In genomic region chr3:180321534-180321933, GRCh38 we compare ENCODE assay signal across 25 cellular contexts.
"Had no signal": no experiment of that assay in that cellular context is flagged by ENCODE, and none has a peak within 500 bp of the region (broad histone marks: within the 10 kb centered on the region; RNA-seq: fewer than 3 reads in every experiment).

No MANE protein-coding gene starts in this region.

- H3K4me1 ChIP-seq: psoas muscle, right lobe of liver, sigmoid colon, stomach, thyroid gland, tibial nerve, upper lobe of left lung, vagina had no signal

- H3K9me3 ChIP-seq: neutrophil, ovary, psoas muscle, right lobe of liver, sigmoid colon, stomach, thoracic aorta, thyroid gland, tibial nerve, upper lobe of left lung, vagina had no signal

- ATAC-seq: naive thymus-derived CD8-positive, alpha-beta T cell; natural killer cell treated with Interleukin-12 subunit alpha and Interleukin-12 subunit beta and Interleukin-15 and Interleukin-18, amount 100 ng/mL, for 72 hours; psoas muscle; right cardiac atrium; right lobe of liver; stimulated activated effector memory CD8-positive, alpha-beta T cell treated with anti-CD3 and anti-CD28 coated beads, Interleukin-12 subunit alpha, Interleukin-12 subunit beta, amount 100 ng/mL, for 72 hours; stimulated activated naive B cell treated with anti-CD40 and anti-IgM and Interleukin-4, amounts not matched to agents 10 μg/mL and 1 μg/mL and 100 μg/mL, for 72 hours had no signal

- DNase-seq: naive thymus-derived CD8-positive, alpha-beta T cell; nephron progenitor cell; nucleus accumbens; ovary; posterior cingulate gyrus; psoas muscle; right cardiac atrium; right lobe of liver; sigmoid colon; small intestine; stimulated activated CD4-positive, alpha-beta T cell treated with anti-CD3 and anti-CD28 coated beads, Interleukin-1b, Interleukin-23, amount 100 ng/mL, for 48 hours; stimulated activated CD4-positive, alpha-beta T cell treated with anti-CD3 and anti-CD28 coated beads, Interleukin-4, amount 100 ng/mL, for 24 hours; stimulated activated naive B cell treated with anti-CD40 and anti-IgM and Interleukin-4, amounts not matched to agents 10 μg/mL and 1 μg/mL and 100 μg/mL, for 72 hours; stimulated activated naive CD4-positive, alpha-beta T cell treated with Interleukin-2 at 50 U/mL for 16 hours; stomach; thyroid gland; trophoblast cell; upper lobe of left lung had no signal

- H3K4me3 ChIP-seq: ovary, psoas muscle, right lobe of liver, sigmoid colon, stomach, thoracic aorta, thyroid gland, tibial nerve, upper lobe of left lung, vagina had no signal

- H3K36me3 ChIP-seq: neutrophil, ovary, right lobe of liver, sigmoid colon, stomach, thoracic aorta, thyroid gland, tibial nerve, upper lobe of left lung, vagina had no signal

- H3K9ac ChIP-seq: parathyroid adenoma had no signal

- H3K27me3 ChIP-seq: neutrophil, ovary, right lobe of liver, sigmoid colon, stomach, thyroid gland, tibial nerve, upper lobe of left lung, vagina had no signal

- H3K27ac ChIP-seq: neutrophil, ovary, parathyroid adenoma, psoas muscle, right lobe of liver, sigmoid colon, stomach, thoracic aorta, thyroid gland, tibial nerve, upper lobe of left lung, vagina had no signal

- H3K79me2 ChIP-seq: parathyroid adenoma had no signal

- H2AFZ ChIP-seq: parathyroid adenoma had no signal
